Comparison of ENCODE assay signal across 1 cellular context in the genomic region with DNA sequence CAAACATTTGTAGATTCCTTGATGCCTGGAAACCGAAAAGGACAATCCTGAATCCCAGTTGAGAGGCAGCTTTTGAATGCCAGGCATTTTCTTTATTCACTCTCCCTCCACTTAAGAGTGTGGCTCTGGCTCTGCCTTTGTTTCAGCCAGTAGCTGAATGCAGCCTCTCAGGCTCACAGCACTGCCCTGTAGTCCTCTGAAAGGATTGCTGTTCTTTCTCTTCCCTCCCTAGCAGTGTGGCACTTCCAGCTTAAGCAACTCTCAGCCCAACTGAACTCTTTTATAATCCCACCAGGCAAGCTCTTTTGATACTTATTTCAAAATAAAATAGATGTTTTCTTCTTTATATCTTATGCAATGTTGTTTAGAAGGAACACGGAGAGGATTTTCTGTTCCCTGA.
TF ChIP-seq lines count a peak whose summit lies in the region.

No MANE protein-coding gene starts in this region.

TF ChIP-seq in GM23338, 12 proteins besides CTCF, POLR2A, EP300 and RAD21 (continued from another document):
- TF ChIP-seq JUNB (IDR thresholded peaks at IDR 0.05; ENCODE audit: unreplicated experiment) = no peak
- TF ChIP-seq, protein P1, sequence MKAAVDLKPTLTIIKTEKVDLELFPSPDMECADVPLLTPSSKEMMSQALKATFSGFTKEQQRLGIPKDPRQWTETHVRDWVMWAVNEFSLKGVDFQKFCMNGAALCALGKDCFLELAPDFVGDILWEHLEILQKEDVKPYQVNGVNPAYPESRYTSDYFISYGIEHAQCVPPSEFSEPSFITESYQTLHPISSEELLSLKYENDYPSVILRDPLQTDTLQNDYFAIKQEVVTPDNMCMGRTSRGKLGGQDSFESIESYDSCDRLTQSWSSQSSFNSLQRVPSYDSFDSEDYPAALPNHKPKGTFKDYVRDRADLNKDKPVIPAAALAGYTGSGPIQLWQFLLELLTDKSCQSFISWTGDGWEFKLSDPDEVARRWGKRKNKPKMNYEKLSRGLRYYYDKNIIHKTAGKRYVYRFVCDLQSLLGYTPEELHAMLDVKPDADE (IDR thresholded peaks at IDR 0.05) = no peak
TF ChIP-seq in GM23338: peak in this region for 1.
